ENCODE assay signal across 1 cellular context in genomic region chr1:226800763-226801380, GRCh38.
TF ChIP-seq lines count a peak whose summit lies in the region.

No MANE protein-coding gene starts in this region.

TF ChIP-seq in K562, 482 proteins besides CTCF, POLR2A, EP300 and RAD21 (continued from another document):
- TF ChIP-seq FOXJ2 (tag; IDR thresholded peaks at IDR 0.05), result no peak
- no peak for TF ChIP-seq ZNF311 (CRISPR knock-in tag; IDR thresholded peaks at IDR 0.05)
- no peak for TF ChIP-seq KAT7 (CRISPR knock-in tag; IDR thresholded peaks at IDR 0.05; ENCODE audit: borderline replicate concordance)
- no peak for TF ChIP-seq KDM5B (IDR thresholded peaks at IDR 0.05; ENCODE audit: insufficient replicate concordance, low read depth, low read length)
- peak; percentile 40 for TF ChIP-seq PHF20 (IDR thresholded peaks at IDR 0.05; ENCODE audit: partially characterized antibody)
- no peak for TF ChIP-seq MTA3 (IDR thresholded peaks at IDR 0.05; ENCODE audit: borderline replicate concordance)
- peak; percentile 95 for TF ChIP-seq SMARCA5 (IDR thresholded peaks at IDR 0.05)
- peak; percentile 93 for TF ChIP-seq ZNF436 (CRISPR knock-in tag; IDR thresholded peaks at IDR 0.05)
- TF ChIP-seq GTF3C2 (IDR thresholded peaks at IDR 0.05; ENCODE audit: borderline replicate concordance, extremely low read depth, insufficient read length), result peak; percentile 67
- TF ChIP-seq ZNF408 (CRISPR knock-in tag; IDR thresholded peaks at IDR 0.05; ENCODE audit: low read depth), result no peak
